8 cellular contexts compared by ENCODE assay signal in the genomic region with DNA sequence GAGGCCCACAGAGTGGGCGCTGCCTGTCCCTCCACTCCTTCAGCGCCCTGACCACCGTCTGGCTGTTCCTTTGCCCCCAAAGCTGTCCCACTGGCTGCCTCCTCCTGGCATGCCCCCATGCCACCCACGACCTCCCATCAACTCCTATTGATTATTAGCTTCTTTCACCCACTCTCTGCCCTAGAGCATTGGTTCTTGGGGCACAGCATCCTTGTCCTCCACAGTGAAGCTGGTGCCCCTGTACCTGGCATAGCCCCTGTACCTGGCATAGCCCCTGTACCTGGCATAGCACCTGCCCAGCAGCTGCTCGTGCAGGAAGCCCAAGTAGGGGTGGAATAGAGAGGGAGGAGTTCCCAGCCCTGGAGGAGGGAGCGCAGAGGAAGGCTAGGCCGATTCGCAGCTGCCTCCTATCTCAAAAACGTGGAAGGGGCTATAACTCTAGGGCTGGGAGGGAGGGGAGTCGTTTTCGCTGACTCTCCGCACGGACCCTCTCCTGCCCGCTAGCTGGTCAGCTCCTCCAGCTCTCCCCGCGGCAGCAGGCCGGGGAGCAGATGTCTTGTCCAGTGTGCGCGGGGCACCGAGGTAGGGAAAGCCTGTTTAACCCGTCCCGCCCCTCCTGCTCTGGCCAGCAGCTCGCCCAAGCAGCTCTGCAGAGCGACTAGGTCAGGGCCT. TPM values are rescaled to one million over a fixed set of nuclear protein-coding genes. Genes with fewer than 3 reads are reported as not detected.
A peak's percentile ranks its signal among the peaks of the same experiment; 100 is the strongest.
DNase-seq lines count a peak whose midpoint lies in the region; ATAC-seq and TF ChIP-seq lines count a peak whose summit lies in the region.

No MANE protein-coding gene starts in this region.

- ATAC-seq in left ventricle myocardium superior, result no peak
- ATAC-seq in memory B cell (ENCODE audit: low read depth), result no peak
- ATAC-seq in HG03095 (IDR thresholded peaks at IDR 0.05; ENCODE audit: unreplicated experiment), result no peak
- ATAC-seq in GM19035 (IDR thresholded peaks at IDR 0.05; ENCODE audit: unreplicated experiment), result no peak
- ATAC-seq in GM18511 (IDR thresholded peaks at IDR 0.05; ENCODE audit: unreplicated experiment), result no peak

- H3K27ac ChIP-seq in cardiac muscle cell, result no peak overlapping the region

- DNase-seq in cardiac muscle cell (ENCODE audit: low read depth in 1 of 2, low spot score in 1 of 2) (peak; percentile 29 to 55), left ventricle myocardium superior (no peak), astrocyte of the spinal cord (ENCODE audit: low read depth, low spot score) (no peak), memory B cell (ENCODE audit: low spot score in 2 of 2) (peak in 1 of 2 donors; percentile 45), dermis blood vessel endothelial cell (no peak)

- peaks cover 36% of the 10 kb centered on the region for H3K4me1 ChIP-seq in cardiac muscle cell (ENCODE audit: low read depth)

- H3K27me3 Mint-ChIP-seq in memory B cell, result no peaks in the 10 kb centered on the region

- peaks cover 5% of the 10 kb centered on the region for H3K27me3 ChIP-seq in cardiac muscle cell

- in situ Hi-C loops in astrocyte of the spinal cord (cut with HindIII; ENCODE audit: low sequenced_read_pairs), result loop anchor here (10.0 kb wide), 1 partner anchor 113 kb away; no protein-coding TSS in a partner anchor

- peaks cover 30% of the 10 kb centered on the region for H3K4me1 Mint-ChIP-seq in memory B cell

- H3K4me3 ChIP-seq in cardiac muscle cell (no peak overlapping the region), astrocyte of the spinal cord (ENCODE audit: low read depth, low read length) (peak overlapping the region; percentile 22)

- no peaks in the 10 kb centered on the region for H3K9me3 ChIP-seq in cardiac muscle cell (ENCODE audit: low read depth)

- peak overlapping the region; percentile 95 for H3K27ac Mint-ChIP-seq in memory B cell

- no peaks in the 10 kb centered on the region for H3K36me3 Mint-ChIP-seq in memory B cell

- H3K9me3 Mint-ChIP-seq in memory B cell, result no peaks in the 10 kb centered on the region

- intact Hi-C loops in left ventricle myocardium superior (cut with micrococcal nuclease), result no loop called here

- TF ChIP-seq CTCF in cardiac muscle cell (IDR thresholded peaks at IDR 0.05; ENCODE audit: low read depth, low read length) (no peak), astrocyte of the spinal cord (IDR thresholded peaks at IDR 0.05; ENCODE audit: low read depth, low read length) (no peak)

- H3K4me3 Mint-ChIP-seq in memory B cell, result peak overlapping the region; percentile 85

- H3K36me3 ChIP-seq in cardiac muscle cell, result no peaks in the 10 kb centered on the region

RNA-seq across cellular contexts. Expression of gene ACTG1, which starts 5.7 kb away (rescaled TPM):
- total RNA-seq in cardiac muscle cell, result 2,244 and 2,883 TPM in 2 replicates
- 1,007 and 1,036 TPM in 2 replicates for polyA plus RNA-seq in cardiac muscle cell
- total RNA-seq in left ventricle myocardium superior, result 357 TPM
- 6,291 and 7,288 TPM in 2 replicates for total RNA-seq in dermis blood vessel endothelial cell

RNA-seq across cellular contexts. Expression of gene FSCN2, which starts 9.9 kb away (rescaled TPM):
- total RNA-seq in cardiac muscle cell, result 9.0 and 11.3 TPM in 2 replicates
- 1.5 and 2.4 TPM in 2 replicates for polyA plus RNA-seq in cardiac muscle cell
- 0.50 TPM for total RNA-seq in left ventricle myocardium superior
- 0.42 and 1.0 TPM in 2 replicates for total RNA-seq in dermis blood vessel endothelial cell

RNA-seq across cellular contexts. Expression of gene FAAP100, which starts 33.9 kb away (rescaled TPM):
- total RNA-seq in cardiac muscle cell (57.0 and 65.6 TPM in 2 replicates), left ventricle myocardium superior (15.4 TPM), dermis blood vessel endothelial cell (26.0 and 27.1 TPM in 2 replicates)
- 51.2 and 56.9 TPM in 2 replicates for polyA plus RNA-seq in cardiac muscle cell

Comparison
In these comparisons a context has a peak if more than half of its experiments do, and no peak if none do; other contexts are left out.
1. DNase-seq: peak in cardiac muscle cell (2 of 2); none in left ventricle myocardium superior (single experiment), astrocyte of the spinal cord (single experiment) and dermis blood vessel endothelial cell (single experiment).